In genomic region chr1:228809621-228810313, GRCh38 we compare ENCODE assay signal across 12 cellular contexts.
DNase-seq lines count a peak whose midpoint lies in the region; TF ChIP-seq lines count a peak whose summit lies in the region.
"Had no signal": no experiment of that assay in that cellular context is flagged by ENCODE, and none has a peak within 500 bp of the region (broad histone marks: within the 10 kb centered on the region; RNA-seq: fewer than 3 reads in every experiment).

No MANE protein-coding gene starts in this region.

- H3K9me3 Mint-ChIP-seq in activated naive CD4-positive, alpha-beta T cell treated with anti-CD3 and anti-CD28 coated beads, Interleukin-2, amount 50 U/mL, for 24 hours = no peaks in the 10 kb centered on the region
- H3K9me3 Mint-ChIP-seq in activated T-helper 1 cell treated with anti-CD3 and anti-CD28 coated beads, Interleukin-12 subunit alpha, Interleukin-12 subunit beta, Interleukin-2, Interleukin-4 antibody, amounts not matched to agents 30 ng/mL and 10 ng/mL and 1 ng/mL, durations not matched to agents 14 hours and 24 hours and 36 hours = peaks cover 5% of the 10 kb centered on the region
- H3K9me3 Mint-ChIP-seq: memory B cell had no signal

- H3K4me3 ChIP-seq in thyroid gland (replicated peaks in 1 of 3) = no peak overlapping the region
- H3K4me3 ChIP-seq: skin epidermis had no signal

- H3K4me1 Mint-ChIP-seq in activated naive CD4-positive, alpha-beta T cell treated with anti-CD3 and anti-CD28 coated beads, Interleukin-2, amount 50 U/mL, for 24 hours = peaks cover 43% of the 10 kb centered on the region
- peaks cover 67% of the 10 kb centered on the region for H3K4me1 Mint-ChIP-seq in activated T-helper 1 cell treated with anti-CD3 and anti-CD28 coated beads, Interleukin-12 subunit alpha, Interleukin-12 subunit beta, Interleukin-2, Interleukin-4 antibody, amounts not matched to agents 30 ng/mL and 10 ng/mL and 1 ng/mL, durations not matched to agents 14 hours and 24 hours and 36 hours (ENCODE audit: low read depth)

- peaks cover 2% of the 10 kb centered on the region for H3K36me3 Mint-ChIP-seq in activated naive CD4-positive, alpha-beta T cell treated with anti-CD3 and anti-CD28 coated beads, Interleukin-2, amount 50 U/mL, for 24 hours
- peaks cover 10% of the 10 kb centered on the region for H3K36me3 Mint-ChIP-seq in activated T-helper 1 cell treated with anti-CD3 and anti-CD28 coated beads, Interleukin-12 subunit alpha, Interleukin-12 subunit beta, Interleukin-2, Interleukin-4 antibody, amounts not matched to agents 30 ng/mL and 10 ng/mL and 1 ng/mL, durations not matched to agents 14 hours and 24 hours and 36 hours (ENCODE audit: low read depth)
- H3K36me3 Mint-ChIP-seq: memory B cell had no signal

- TF ChIP-seq CTCF in thyroid gland (IDR thresholded peaks at IDR 0.05) = no peak

- no peak overlapping the region for H3K4me3 Mint-ChIP-seq in activated naive CD4-positive, alpha-beta T cell treated with anti-CD3 and anti-CD28 coated beads, Interleukin-2, amount 50 U/mL, for 24 hours
- peak overlapping the region; percentile 31 for H3K4me3 Mint-ChIP-seq in activated T-helper 1 cell treated with anti-CD3 and anti-CD28 coated beads, Interleukin-12 subunit alpha, Interleukin-12 subunit beta, Interleukin-2, Interleukin-4 antibody, amounts not matched to agents 30 ng/mL and 10 ng/mL and 1 ng/mL, durations not matched to agents 14 hours and 24 hours and 36 hours
- H3K4me3 Mint-ChIP-seq: memory B cell had no signal

- H3K27ac ChIP-seq in thyroid gland = peak overlapping the region; percentile 58 to 87 (median 80)

- WGBS in thyroid gland, 2 donors = 80 to 84% methylated on average over 5 of the region's 5 CpGs

- intact Hi-C loops in activated T-helper 1 cell treated with anti-CD3 and anti-CD28 coated beads, Interleukin-12 subunit alpha, Interleukin-12 subunit beta, Interleukin-2, Interleukin-4 antibody, amounts not matched to agents 30 ng/mL and 10 ng/mL and 1 ng/mL, durations not matched to agents 14 hours and 24 hours and 36 hours (cut with micrococcal nuclease) = loop anchor here (1.0 to 2.0 kb wide), 2 partner anchors 14 to 17 kb away; no protein-coding TSS in a partner anchor
- intact Hi-C loops in thyroid gland (cut with DNase I) = no loop called here

- peak overlapping the region; percentile 38 for H3K27ac Mint-ChIP-seq in activated naive CD4-positive, alpha-beta T cell treated with anti-CD3 and anti-CD28 coated beads, Interleukin-2, amount 50 U/mL, for 24 hours
- H3K27ac Mint-ChIP-seq in activated T-helper 1 cell treated with anti-CD3 and anti-CD28 coated beads, Interleukin-12 subunit alpha, Interleukin-12 subunit beta, Interleukin-2, Interleukin-4 antibody, amounts not matched to agents 30 ng/mL and 10 ng/mL and 1 ng/mL, durations not matched to agents 14 hours and 24 hours and 36 hours = peak overlapping the region; percentile 78
- H3K27ac Mint-ChIP-seq: memory B cell had no signal

- no peaks in the 10 kb centered on the region for H3K36me3 ChIP-seq in thyroid gland

- no peaks in the 10 kb centered on the region for H3K27me3 Mint-ChIP-seq in activated naive CD4-positive, alpha-beta T cell treated with anti-CD3 and anti-CD28 coated beads, Interleukin-2, amount 50 U/mL, for 24 hours
- H3K27me3 Mint-ChIP-seq in activated T-helper 1 cell treated with anti-CD3 and anti-CD28 coated beads, Interleukin-12 subunit alpha, Interleukin-12 subunit beta, Interleukin-2, Interleukin-4 antibody, amounts not matched to agents 30 ng/mL and 10 ng/mL and 1 ng/mL, durations not matched to agents 14 hours and 24 hours and 36 hours (ENCODE audit: insufficient read depth) = no peaks in the 10 kb centered on the region

- peaks cover 25 to 47% of the 10 kb centered on the region in 2 donors for H3K4me1 ChIP-seq in thyroid gland

- TF ChIP-seq POLR2A in thyroid gland (IDR thresholded peaks at IDR 0.05) = no peak

- no peak for DNase-seq in activated naive CD4-positive, alpha-beta T cell (lab: John Stamatoyannopoulos, UW)
- no peak for DNase-seq in activated T-helper 1 cell treated with anti-CD3 and anti-CD28 coated beads, Interleukin-12 subunit alpha, Interleukin-12 subunit beta, Interleukin-2, Interleukin-4 antibody, amounts not matched to agents 30 ng/mL and 10 ng/mL and 1 ng/mL, durations not matched to agents 14 hours and 24 hours and 36 hours (ENCODE audit: low spot score)
- DNase-seq in left kidney (ENCODE audit: low read depth, low spot score) (peak; percentile 39), thyroid gland (peak; percentile 30 to 42), HPDE6-E6E7 (ENCODE audit: extremely low spot score) (no peak), hepatic stellate cell (ENCODE audit: low spot score) (no peak), GM19240 (ENCODE audit: insufficient read length, low spot score) (no peak)
- DNase-seq: activated CD8-positive, alpha-beta memory T cell treated with anti-CD3 and anti-CD28 coated beads, Interleukin-2, amount 50 U/mL, for 4 hours; stimulated activated CD8-positive, alpha-beta memory T cell treated with anti-CD3 and anti-CD28 coated beads, Interleukin-4, amount 100 ng/mL, for 48 hours had no signal

- no peaks in the 10 kb centered on the region for H3K27me3 ChIP-seq in thyroid gland

- no peaks in the 10 kb centered on the region for H3K9me3 ChIP-seq in thyroid gland

Comparison
In these comparisons a context has a peak if more than half of its experiments do, and no peak if none do; other contexts are left out.
1. DNase-seq: peak in left kidney (single experiment) and thyroid gland (2 of 2); none in activated naive CD4-positive, alpha-beta T cell (0 of 4), activated T-helper 1 cell treated with anti-CD3 and anti-CD28 coated beads, Interleukin-12 subunit alpha, Interleukin-12 subunit beta, Interleukin-2, Interleukin-4 antibody, amounts not matched to agents 30 ng/mL and 10 ng/mL and 1 ng/mL, durations not matched to agents 14 hours and 24 hours and 36 hours (single experiment), HPDE6-E6E7 (single experiment), hepatic stellate cell (single experiment) and GM19240 (single experiment).